Comparison of ENCODE assay signal across 8 cellular contexts in genomic region chr6:105994522-105995402, GRCh38.
DNase-seq lines count a peak whose midpoint lies in the region; ATAC-seq, FAIRE-seq and TF ChIP-seq lines count a peak whose summit lies in the region.

No MANE protein-coding gene starts in this region.

- H3K4ac ChIP-seq in trophoblast cell (ENCODE audit: low read depth, low read length), result no peak overlapping the region

- no peak overlapping the region for H2AK5ac ChIP-seq in trophoblast cell (ENCODE audit: low read length)

- H3K27me3 Mint-ChIP-seq in activated naive CD8-positive, alpha-beta T cell, result peaks cover 52% of the 10 kb centered on the region

- no peaks in the 10 kb centered on the region for H3K79me1 ChIP-seq in trophoblast cell (ENCODE audit: low read length)

- H3K36me3 ChIP-seq in HAP-1 (replicated peaks), result no peaks in the 10 kb centered on the region
- H3K36me3 ChIP-seq in trophoblast cell (ENCODE audit: control insufficient read depth in 1 of 2, insufficient read depth in 2 of 2, low read length in 2 of 2), result no peaks in the 10 kb centered on the region

- no peaks in the 10 kb centered on the region for H3K79me2 ChIP-seq in trophoblast cell (ENCODE audit: control insufficient read depth, insufficient read depth, low read length, poor library complexity)

- no peak overlapping the region for H4K8ac ChIP-seq in trophoblast cell (ENCODE audit: low read depth, low read length)

- no peak overlapping the region for H2BK5ac ChIP-seq in trophoblast cell (ENCODE audit: low read depth, low read length, poor library complexity)

- H3K9me3 Mint-ChIP-seq in activated naive CD8-positive, alpha-beta T cell (ENCODE audit: low read depth), result no peaks in the 10 kb centered on the region

- peak overlapping the region; percentile 54 for H3K27ac Mint-ChIP-seq in activated naive CD8-positive, alpha-beta T cell

- H3K4me3 ChIP-seq in HAP-1, result peak overlapping the region; percentile 35
- peak overlapping the region; percentile 13 for H3K4me3 ChIP-seq in trophoblast cell (ENCODE audit: low read depth, low read length)

- peak overlapping the region; percentile 76 for H3K4me2 ChIP-seq in trophoblast cell (ENCODE audit: low read length)

- H3K4me1 Mint-ChIP-seq in activated naive CD8-positive, alpha-beta T cell (ENCODE audit: low read depth), result peaks cover 32% of the 10 kb centered on the region

- WGBS in trophoblast cell (ENCODE audit: extremely low coverage, insufficient coverage, insufficient read length), result no CpG with 5 or more reads among the region's 60 CpGs

- peak overlapping the region; percentile 77 for H2AFZ ChIP-seq in trophoblast cell (ENCODE audit: insufficient read depth, low read length, poor library complexity)

- no peak overlapping the region for H4K12ac ChIP-seq in trophoblast cell (ENCODE audit: low read depth, low read length)

- H3K4me1 ChIP-seq in HAP-1, result peaks cover 5% of the 10 kb centered on the region
- H3K4me1 ChIP-seq in trophoblast cell (ENCODE audit: control insufficient read depth in 1 of 2, insufficient read depth in 2 of 2, low read length in 2 of 2), result peaks cover 11 to 17% of the 10 kb centered on the region in 2 experiments

- H3K18ac ChIP-seq in trophoblast cell (ENCODE audit: low read length), result no peak overlapping the region

- H3K23ac ChIP-seq in trophoblast cell (ENCODE audit: low read length), result no peak overlapping the region

- H3K27ac ChIP-seq in trophoblast cell (ENCODE audit: low read depth, low read length), result no peak overlapping the region

- no peak for TF ChIP-seq POLR2A in GM12891 (IDR thresholded peaks at IDR 0.05; ENCODE audit: low read depth, low read length)

- no peaks in the 10 kb centered on the region for H3K9me3 ChIP-seq in HAP-1
- peaks cover 2% of the 10 kb centered on the region for H3K9me3 ChIP-seq in trophoblast cell (ENCODE audit: insufficient read depth, low read depth, low read length)

- H4K91ac ChIP-seq in trophoblast cell (ENCODE audit: low read depth, low read length), result no peak overlapping the region

- DNase-seq in Ammon's horn (ENCODE audit: low spot score), result peak; percentile 40
- DNase-seq in HAP-1 (ENCODE audit: low spot score in 2 of 2), result peak; percentile 49 to 63
- DNase-seq in SK-MEL-5 (ENCODE audit: low read depth, low spot score), result peak; percentile 20
- DNase-seq in Right ventricle myocardium superior, result peak; percentile 77
- DNase-seq in trophoblast cell, result peak; percentile 64 to 82
- DNase-seq in NCI-H226, result no peak
- DNase-seq in GM12891 (ENCODE audit: insufficient read length, low spot score), result no peak

- no peak for FAIRE-seq in GM12891 (lab: Jason Lieb, UNC)

- H3K36me3 Mint-ChIP-seq in activated naive CD8-positive, alpha-beta T cell, result no peaks in the 10 kb centered on the region

- H3K4me3 Mint-ChIP-seq in activated naive CD8-positive, alpha-beta T cell, result peak overlapping the region; percentile 93

- no peak overlapping the region for H3K14ac ChIP-seq in trophoblast cell (ENCODE audit: low read length)

- in situ Hi-C loops in HAP-1 (cut with MboI; ENCODE audit: low sequenced_read_pairs), result no loop called here
- in situ Hi-C loops in SK-MEL-5 (cut with HindIII; ENCODE audit: low pct_unique_long_range_greater_than_20kb, low sequenced_read_pairs), result no loop called here

- peak; percentile 60 for ATAC-seq in Right ventricle myocardium superior (ENCODE audit: poor library complexity)

- H3K9ac ChIP-seq in trophoblast cell (ENCODE audit: low read length), result no peak overlapping the region

- H2BK120ac ChIP-seq in trophoblast cell (ENCODE audit: insufficient read depth, low read length, poor library complexity), result no peak overlapping the region

- H3K27me3 ChIP-seq in HAP-1 (ENCODE audit: low read depth) (peaks cover 47% of the 10 kb centered on the region), trophoblast cell (ENCODE audit: insufficient read depth, low read length) (peaks cover 34% of the 10 kb centered on the region)

- intact Hi-C loops in Right ventricle myocardium superior (cut with DNase I), result loop anchor here (10.0 kb wide), 2 partner anchors 90 to 510 kb away; partner anchors contain the start of gene PRDM1

- no peak overlapping the region for H2BK12ac ChIP-seq in trophoblast cell (ENCODE audit: low read length)

TF ChIP-seq in GM12891, 5 proteins besides CTCF, POLR2A, EP300 and RAD21:
- no peak for TF ChIP-seq PAX5 (IDR thresholded peaks at IDR 0.05; ENCODE audit: insufficient read depth, low read length, severe bottlenecking)
- no peak for TF ChIP-seq POU2F2 (IDR thresholded peaks at IDR 0.05; ENCODE audit: low read depth, low read length)
- TF ChIP-seq SPI1 (IDR thresholded peaks at IDR 0.05; ENCODE audit: low read depth, low read length), result no peak
- TF ChIP-seq POLR2AphosphoS5 (IDR thresholded peaks at IDR 0.05; ENCODE audit: low read depth, low read length), result no peak
- TF ChIP-seq TAF1 (IDR thresholded peaks at IDR 0.05; ENCODE audit: low read depth, low read length), result no peak

Comparison
In these comparisons a context has a peak if more than half of its experiments do, and no peak if none do; other contexts are left out.
1. DNase-seq: peak in Ammon's horn (single experiment), HAP-1 (2 of 2), SK-MEL-5 (single experiment), Right ventricle myocardium superior (single experiment) and trophoblast cell (2 of 2); none in NCI-H226 (single experiment) and GM12891 (single experiment).